ENCODE assay signal across 1 cellular context in the genomic region with DNA sequence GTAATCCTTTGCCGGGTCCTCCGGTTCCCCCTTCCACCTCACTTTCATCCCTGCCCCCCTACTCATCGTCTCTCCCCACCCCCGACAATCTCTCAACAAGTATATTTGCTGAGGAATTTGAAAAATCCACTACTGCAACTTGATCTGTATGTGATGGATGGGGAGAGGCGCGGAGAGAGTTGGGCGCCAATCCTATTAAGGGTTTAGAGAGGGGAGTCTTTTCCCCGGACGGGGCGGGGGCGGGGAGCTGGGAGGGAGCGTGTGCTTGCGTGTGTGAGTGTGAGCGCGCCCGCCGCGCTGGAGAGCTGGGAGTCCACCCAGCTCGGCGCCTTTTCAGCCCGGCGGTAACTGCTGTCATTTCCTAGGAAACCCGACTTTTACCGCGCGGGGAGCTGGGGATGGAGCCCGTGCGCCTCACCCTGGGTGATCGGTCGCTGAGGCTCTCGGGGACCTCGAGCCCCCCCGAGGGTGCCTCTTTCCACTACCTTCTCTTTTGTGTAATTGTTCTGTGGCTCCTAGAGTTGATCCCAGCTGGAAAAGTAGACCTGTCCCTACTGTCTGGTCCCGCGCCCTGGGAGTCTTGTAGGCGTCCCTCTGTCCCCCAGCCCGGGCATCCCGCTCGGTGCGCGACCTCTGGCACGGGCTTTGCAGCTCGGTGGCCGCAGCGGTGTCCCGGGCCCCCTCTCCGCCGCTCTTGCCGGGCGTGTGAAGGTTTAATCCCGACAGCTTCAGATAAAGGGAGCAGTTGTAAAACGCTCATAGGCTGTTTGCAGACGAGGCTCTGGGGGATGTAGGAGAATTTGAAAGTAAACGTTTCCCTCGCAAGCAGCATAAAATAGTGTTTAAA.
TF ChIP-seq lines count a peak whose summit lies in the region.

No MANE protein-coding gene starts in this region.

TF ChIP-seq in SK-N-SH, 30 proteins besides CTCF, POLR2A, EP300 and RAD21 (continued from another document):
- TF ChIP-seq NRF1 (IDR thresholded peaks at IDR 0.05; ENCODE audit: low read depth, low read length) (no peak), EZH2phosphoT487 (IDR thresholded peaks at IDR 0.05; ENCODE audit: borderline replicate concordance, low read depth) (no peak), YY1 (IDR thresholded peaks at IDR 0.05; ENCODE audit: low read depth) (no peak), SIN3A (IDR thresholded peaks at IDR 0.05; ENCODE audit: borderline replicate concordance, low read depth, low read length) (no peak), TCF12 (IDR thresholded peaks at IDR 0.05) (0 out of 2 replicates have a peak, but pooled peaks have one; percentile 14), FOSL2 (IDR thresholded peaks at IDR 0.05; ENCODE audit: borderline replicate concordance, low read depth) (no peak), FOXM1 (IDR thresholded peaks at IDR 0.05; ENCODE audit: low read depth) (no peak)
- TF ChIP-seq, protein P1, sequence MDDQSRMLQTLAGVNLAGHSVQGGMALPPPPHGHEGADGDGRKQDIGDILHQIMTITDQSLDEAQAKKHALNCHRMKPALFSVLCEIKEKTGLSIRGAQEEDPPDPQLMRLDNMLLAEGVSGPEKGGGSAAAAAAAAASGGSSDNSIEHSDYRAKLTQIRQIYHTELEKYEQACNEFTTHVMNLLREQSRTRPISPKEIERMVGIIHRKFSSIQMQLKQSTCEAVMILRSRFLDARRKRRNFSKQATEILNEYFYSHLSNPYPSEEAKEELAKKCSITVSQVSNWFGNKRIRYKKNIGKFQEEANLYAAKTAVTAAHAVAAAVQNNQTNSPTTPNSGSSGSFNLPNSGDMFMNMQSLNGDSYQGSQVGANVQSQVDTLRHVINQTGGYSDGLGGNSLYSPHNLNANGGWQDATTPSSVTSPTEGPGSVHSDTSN (IDR thresholded peaks at IDR 0.05) = peak; percentile 50; the same call in 1 of the 2 replicates
- TF ChIP-seq, protein P2, sequence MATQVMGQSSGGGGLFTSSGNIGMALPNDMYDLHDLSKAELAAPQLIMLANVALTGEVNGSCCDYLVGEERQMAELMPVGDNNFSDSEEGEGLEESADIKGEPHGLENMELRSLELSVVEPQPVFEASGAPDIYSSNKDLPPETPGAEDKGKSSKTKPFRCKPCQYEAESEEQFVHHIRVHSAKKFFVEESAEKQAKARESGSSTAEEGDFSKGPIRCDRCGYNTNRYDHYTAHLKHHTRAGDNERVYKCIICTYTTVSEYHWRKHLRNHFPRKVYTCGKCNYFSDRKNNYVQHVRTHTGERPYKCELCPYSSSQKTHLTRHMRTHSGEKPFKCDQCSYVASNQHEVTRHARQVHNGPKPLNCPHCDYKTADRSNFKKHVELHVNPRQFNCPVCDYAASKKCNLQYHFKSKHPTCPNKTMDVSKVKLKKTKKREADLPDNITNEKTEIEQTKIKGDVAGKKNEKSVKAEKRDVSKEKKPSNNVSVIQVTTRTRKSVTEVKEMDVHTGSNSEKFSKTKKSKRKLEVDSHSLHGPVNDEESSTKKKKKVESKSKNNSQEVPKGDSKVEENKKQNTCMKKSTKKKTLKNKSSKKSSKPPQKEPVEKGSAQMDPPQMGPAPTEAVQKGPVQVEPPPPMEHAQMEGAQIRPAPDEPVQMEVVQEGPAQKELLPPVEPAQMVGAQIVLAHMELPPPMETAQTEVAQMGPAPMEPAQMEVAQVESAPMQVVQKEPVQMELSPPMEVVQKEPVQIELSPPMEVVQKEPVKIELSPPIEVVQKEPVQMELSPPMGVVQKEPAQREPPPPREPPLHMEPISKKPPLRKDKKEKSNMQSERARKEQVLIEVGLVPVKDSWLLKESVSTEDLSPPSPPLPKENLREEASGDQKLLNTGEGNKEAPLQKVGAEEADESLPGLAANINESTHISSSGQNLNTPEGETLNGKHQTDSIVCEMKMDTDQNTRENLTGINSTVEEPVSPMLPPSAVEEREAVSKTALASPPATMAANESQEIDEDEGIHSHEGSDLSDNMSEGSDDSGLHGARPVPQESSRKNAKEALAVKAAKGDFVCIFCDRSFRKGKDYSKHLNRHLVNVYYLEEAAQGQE (IDR thresholded peaks at IDR 0.05; ENCODE audit: low read depth, low read length) = no peak
- TF ChIP-seq, protein P3, sequence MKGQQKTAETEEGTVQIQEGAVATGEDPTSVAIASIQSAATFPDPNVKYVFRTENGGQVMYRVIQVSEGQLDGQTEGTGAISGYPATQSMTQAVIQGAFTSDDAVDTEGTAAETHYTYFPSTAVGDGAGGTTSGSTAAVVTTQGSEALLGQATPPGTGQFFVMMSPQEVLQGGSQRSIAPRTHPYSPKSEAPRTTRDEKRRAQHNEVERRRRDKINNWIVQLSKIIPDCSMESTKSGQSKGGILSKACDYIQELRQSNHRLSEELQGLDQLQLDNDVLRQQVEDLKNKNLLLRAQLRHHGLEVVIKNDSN (IDR thresholded peaks at IDR 0.05; ENCODE audit: borderline replicate concordance, low read depth) = no peak
